ENCODE assay signal across 20 cellular contexts in genomic region chr20:57412347-57413029, GRCh38. TPM values are rescaled to one million over a fixed set of nuclear protein-coding genes. Genes with fewer than 3 reads are reported as not detected.
A peak's percentile ranks its signal among the peaks of the same experiment; 100 is the strongest.
DNase-seq lines count a peak whose midpoint lies in the region; ATAC-seq and TF ChIP-seq lines count a peak whose summit lies in the region.
"Had no signal": no experiment of that assay in that cellular context is flagged by ENCODE, and none has a peak within 500 bp of the region (broad histone marks: within the 10 kb centered on the region; RNA-seq: fewer than 3 reads in every experiment).

No MANE protein-coding gene starts in this region.

- no CpG with 5 or more reads among the region's 8 CpGs for WGBS in neuronal stem cell (ENCODE audit: extremely low coverage in 2 of 2, insufficient read length in 2 of 2, insufficient replicate concordance in 1 of 2), 2 donors

- H2AFZ ChIP-seq in neuronal stem cell (ENCODE audit: low read length): no peak overlapping the region
- H2AFZ ChIP-seq: parathyroid adenoma had no signal

- no peak overlapping the region for H3K4ac ChIP-seq in neuronal stem cell (ENCODE audit: low read length)

- no peak overlapping the region for H3K4me3 Mint-ChIP-seq in activated naive CD8-positive, alpha-beta T cell treated with anti-CD3 and anti-CD28 coated beads for 36 hours
- H3K4me3 Mint-ChIP-seq: CD4-positive, alpha-beta memory T cell; H9 had no signal

- H3K9me3 Mint-ChIP-seq in activated naive CD8-positive, alpha-beta T cell treated with anti-CD3 and anti-CD28 coated beads for 36 hours: no peaks in the 10 kb centered on the region
- H3K9me3 Mint-ChIP-seq: H9 had no signal

- no peak overlapping the region for H3K14ac ChIP-seq in neuronal stem cell (ENCODE audit: low read length)

- H3K27me3 ChIP-seq in neuronal stem cell (ENCODE audit: control insufficient read depth in 3 of 3, insufficient read depth in 3 of 3, low read depth in 1 of 3, low read length in 3 of 3): peaks cover 0 to 6% (median 0%) of the 10 kb centered on the region in 3 experiments
- H3K27me3 ChIP-seq: body of pancreas, stomach had no signal

- H3K36me3 ChIP-seq in neuronal stem cell (replicated peaks in 1 of 2; ENCODE audit: control insufficient read depth in 2 of 2, insufficient read depth in 2 of 2, low read length in 2 of 2): peaks cover 11 to 24% of the 10 kb centered on the region in 2 donors

- peaks cover 2% of the 10 kb centered on the region for H3K79me1 ChIP-seq in neuronal stem cell (ENCODE audit: low read depth, low read length)

- peak overlapping the region; percentile 55 for H2BK15ac ChIP-seq in neuronal stem cell (ENCODE audit: low read length)

- DNase-seq in activated CD4-positive, CD25-positive, alpha-beta regulatory T cell (lab: John Stamatoyannopoulos, UW): no peak
- peak; percentile 38 for DNase-seq in GM12865 (ENCODE audit: low read depth)
- no peak for DNase-seq in activated naive CD8-positive, alpha-beta T cell treated with anti-CD3 and anti-CD28 coated beads for 36 hours
- no peak for DNase-seq in neuronal stem cell (ENCODE audit: low spot score)
- DNase-seq in occipital lobe (lab: John Stamatoyannopoulos, UW): no peak
- DNase-seq: body of pancreas; CD4-positive, alpha-beta memory T cell; cortex of kidney; DMS79; H9; left cardiac atrium; NCI-H1417 treated with DMSO at 0.1 percent for 48 hours; NCI-H2171 treated with DMSO at 0.1 percent for 48 hours; small intestine; stomach; upper lobe of right lung had no signal

- H3K36me3 Mint-ChIP-seq in activated naive CD8-positive, alpha-beta T cell treated with anti-CD3 and anti-CD28 coated beads for 36 hours: peaks cover 7% of the 10 kb centered on the region

- no peak for TF ChIP-seq CTCF in GM12865 (IDR thresholded peaks at IDR 0.05; ENCODE audit: insufficient read depth, low read depth, low read length, missing control alignments)

- no peak overlapping the region for H4K91ac ChIP-seq in neuronal stem cell (ENCODE audit: low read depth, low read length, poor library complexity)

- H2AK5ac ChIP-seq in neuronal stem cell (ENCODE audit: low read depth, low read length): peak overlapping the region; percentile 91

- H2BK12ac ChIP-seq in neuronal stem cell (ENCODE audit: low read length): no peak overlapping the region

- peak overlapping the region; percentile 21 for H2BK120ac ChIP-seq in neuronal stem cell (ENCODE audit: low read depth, low read length)

- H3K4me2 ChIP-seq in neuronal stem cell (ENCODE audit: insufficient read depth, low read length, poor library complexity, severe bottlenecking): no peak overlapping the region

- no peak overlapping the region for H4K8ac ChIP-seq in neuronal stem cell (ENCODE audit: low read depth, low read length)

- no peak overlapping the region for H3K27ac ChIP-seq in neuronal stem cell (replicated peaks; ENCODE audit: low read length)
- H3K27ac ChIP-seq: body of pancreas, parathyroid adenoma, stomach, upper lobe of right lung had no signal

- H3K9me3 ChIP-seq in neuronal stem cell (replicated peaks in 1 of 2; ENCODE audit: control insufficient read depth in 2 of 2, insufficient read depth in 1 of 2, low read depth in 1 of 2, low read length in 2 of 2): no peaks in the 10 kb centered on the region
- H3K9me3 ChIP-seq: body of pancreas, stomach, upper lobe of right lung had no signal

- peak overlapping the region; percentile 66 for H3K27ac Mint-ChIP-seq in activated naive CD8-positive, alpha-beta T cell treated with anti-CD3 and anti-CD28 coated beads for 36 hours

- H3K27me3 Mint-ChIP-seq in activated naive CD8-positive, alpha-beta T cell treated with anti-CD3 and anti-CD28 coated beads for 36 hours: no peaks in the 10 kb centered on the region
- H3K27me3 Mint-ChIP-seq: CD4-positive, alpha-beta memory T cell had no signal

- ATAC-seq in activated CD4-positive, CD25-positive, alpha-beta regulatory T cell treated with anti-CD3 and anti-CD28 coated beads, Interleukin-2, amount 50 U/mL, for 24 hours: peak; percentile 26 to 62
- ATAC-seq in GM18907 (IDR thresholded peaks at IDR 0.05; ENCODE audit: unreplicated experiment) (no peak), GM21515 (IDR thresholded peaks at IDR 0.05; ENCODE audit: unreplicated experiment) (no peak)
- ATAC-seq: body of pancreas, left cardiac atrium, upper lobe of right lung had no signal

- no peak overlapping the region for H2BK5ac ChIP-seq in neuronal stem cell (ENCODE audit: low read length)

- H3K4me3 ChIP-seq in GM12865 (ENCODE audit: low read depth, low read length) (no peak overlapping the region), neuronal stem cell (ENCODE audit: low read length in 2 of 2) (no peak overlapping the region)
- H3K4me3 ChIP-seq: body of pancreas, stomach, upper lobe of right lung had no signal

- H3K4me1 ChIP-seq in neuronal stem cell (ENCODE audit: control insufficient read depth in 2 of 2, insufficient read depth in 1 of 2, low read depth in 1 of 2, low read length in 2 of 2): peaks cover 11 to 13% of the 10 kb centered on the region in 2 donors
- H3K4me1 ChIP-seq: body of pancreas, parathyroid adenoma, upper lobe of right lung had no signal

- H3K18ac ChIP-seq in neuronal stem cell (ENCODE audit: low read length): peak overlapping the region; percentile 79

- peak overlapping the region; percentile 17 for H3K23ac ChIP-seq in neuronal stem cell (ENCODE audit: low read depth, low read length, poor library complexity)

- H3K9ac ChIP-seq in neuronal stem cell (ENCODE audit: low read depth, low read length, poor library complexity): no peak overlapping the region
- H3K9ac ChIP-seq: parathyroid adenoma had no signal

- H3K4me1 Mint-ChIP-seq in activated naive CD8-positive, alpha-beta T cell treated with anti-CD3 and anti-CD28 coated beads for 36 hours: peaks cover 8% of the 10 kb centered on the region

RNA-seq across cellular contexts. Expression of gene RBM38, which starts 21.3 kb away (rescaled TPM):
- total RNA-seq in activated naive CD8-positive, alpha-beta T cell treated with anti-CD3 and anti-CD28 coated beads for 36 hours: 100 to 1,000 TPM; 142 to 144 TPM
- 38.4 TPM for polyA plus RNA-seq in neuronal stem cell (2013, experiment 1 of 2)
- 40.3 TPM for polyA plus RNA-seq in neuronal stem cell (2013, experiment 2 of 2)
- 11.2 TPM for total RNA-seq in occipital lobe

Comparison
In these comparisons a context has a peak if more than half of its experiments do, and no peak if none do; other contexts are left out.
1. ATAC-seq: peak in activated CD4-positive, CD25-positive, alpha-beta regulatory T cell treated with anti-CD3 and anti-CD28 coated beads, Interleukin-2, amount 50 U/mL, for 24 hours (2 of 2); none in GM18907 (single experiment) and GM21515 (single experiment).
2. RNA of gene RBM38, which starts 21.3 kb away (total RNA-seq): 142 to 144 TPM in activated naive CD8-positive, alpha-beta T cell treated with anti-CD3 and anti-CD28 coated beads for 36 hours; 11.2 TPM in occipital lobe (single experiment); every median in the first group is over 10 times any median in the second.